Comparison of ENCODE assay signal across 1 cellular context in genomic region chr5:94385767-94386166, GRCh38.
TF ChIP-seq lines count a peak whose summit lies in the region.

No MANE protein-coding gene starts in this region.

TF ChIP-seq in HepG2, 621 proteins besides CTCF, POLR2A, EP300 and RAD21 (continued from another document):
- TF ChIP-seq MXD1 (CRISPR knock-in tag; IDR thresholded peaks at IDR 0.05), result no peak
